29 cellular contexts compared by ENCODE assay signal in genomic region chr4:23062188-23062587, GRCh38.
"Had no signal": no experiment of that assay in that cellular context is flagged by ENCODE, and none has a peak within 500 bp of the region (broad histone marks: within the 10 kb centered on the region; RNA-seq: fewer than 3 reads in every experiment).

No MANE protein-coding gene starts in this region.

- ATAC-seq: effector memory CD8-positive, alpha-beta T cell; esophagus mucosa; foreskin keratinocyte; gastrocnemius medialis; gastroesophageal sphincter; heart left ventricle; heart right ventricle had no signal

- H3K27ac ChIP-seq: colonic mucosa, coronary artery, dorsolateral prefrontal cortex, epithelial cell of prostate, esophagus muscularis mucosa, esophagus squamous epithelium, foreskin keratinocyte, gastrocnemius medialis, gastroesophageal sphincter, heart left ventricle, heart right ventricle had no signal

- H3K9me3 Mint-ChIP-seq: dendritic cell treated with granulocyte-macrophage colony-stimulating factor and Interleukin-4, amounts not matched to agents 40 ng/mL and 50 ng/mL, for 4 days; endodermal cell had no signal

- H3K9me3 ChIP-seq: colonic mucosa, esophagus muscularis mucosa, esophagus squamous epithelium, gastrocnemius medialis, gastroesophageal sphincter, heart left ventricle had no signal

- H3K27me3 Mint-ChIP-seq: dendritic cell treated with granulocyte-macrophage colony-stimulating factor and Interleukin-4, amounts not matched to agents 40 ng/mL and 50 ng/mL, for 4 days; effector memory CD8-positive, alpha-beta T cell had no signal

- H3K4me3 Mint-ChIP-seq: dendritic cell treated with granulocyte-macrophage colony-stimulating factor and Interleukin-4, amounts not matched to agents 40 ng/mL and 50 ng/mL, for 4 days; effector memory CD8-positive, alpha-beta T cell; endodermal cell had no signal

- FAIRE-seq: colon, endometrium, endothelial cell of umbilical vein, frontal cortex had no signal

- H3K4me3 ChIP-seq: colonic mucosa, coronary artery, dorsolateral prefrontal cortex, esophagus muscularis mucosa, esophagus squamous epithelium, gastrocnemius medialis, gastroesophageal sphincter, heart left ventricle, heart right ventricle had no signal

- H3K36me3 ChIP-seq: colonic mucosa, esophagus muscularis mucosa, esophagus squamous epithelium, gastrocnemius medialis, gastroesophageal sphincter, heart left ventricle, heart right ventricle had no signal

- H3K4me1 Mint-ChIP-seq: endodermal cell had no signal

- H3K4me1 ChIP-seq: colonic mucosa, esophagus muscularis mucosa, esophagus squamous epithelium, foreskin keratinocyte, gastrocnemius medialis, gastroesophageal sphincter, heart left ventricle, heart right ventricle had no signal

- DNase-seq: cortex of kidney; dermis blood vessel endothelial cell; dorsolateral prefrontal cortex; effector CD4-positive, alpha-beta T cell; effector CD8-positive, alpha-beta T cell; effector memory CD4-positive, alpha-beta T cell; effector memory CD8-positive, alpha-beta T cell; endodermal cell; erythroblast; esophagus squamous epithelium; foreskin fibroblast; foreskin keratinocyte; foreskin melanocyte; gastrocnemius medialis; glutamatergic neuron; head of caudate nucleus; heart left ventricle; heart right ventricle had no signal

- H3K27me3 ChIP-seq: colonic mucosa, dorsolateral prefrontal cortex, esophagus muscularis mucosa, esophagus squamous epithelium, foreskin keratinocyte, gastrocnemius medialis, gastroesophageal sphincter, heart left ventricle, heart right ventricle had no signal

- H3K27ac Mint-ChIP-seq: dendritic cell treated with granulocyte-macrophage colony-stimulating factor and Interleukin-4, amounts not matched to agents 40 ng/mL and 50 ng/mL, for 4 days; effector memory CD8-positive, alpha-beta T cell; endodermal cell had no signal
